ENCODE assay signal across 31 cellular contexts in genomic region chr3:38474928-38475605, GRCh38. TPM values are rescaled to one million over a fixed set of nuclear protein-coding genes. Genes with fewer than 3 reads are reported as not detected.
"Had no signal": no experiment of that assay in that cellular context is flagged by ENCODE, and none has a peak within 500 bp of the region (broad histone marks: within the 10 kb centered on the region; RNA-seq: fewer than 3 reads in every experiment).

No MANE protein-coding gene starts in this region.

- H3K4me3 ChIP-seq: adrenal gland, Peyer's patch, SJCRH30 had no signal

- H3K27ac Mint-ChIP-seq: activated CD4-positive, alpha-beta T cell treated with anti-CD3 and anti-CD28 coated beads, Interleukin-2, amount 10 ng/mL, durations not matched to agents 24 days and 14 days; activated naive CD4-positive, alpha-beta T cell treated with anti-CD3 and anti-CD28 coated beads for 36 hours; activated naive CD8-positive, alpha-beta T cell treated with anti-CD3 and anti-CD28 coated beads, Interleukin-2, amount 10 ng/mL, durations not matched to agents 7 days and 5 days; T-helper 2 cell treated with Interferon-gamma antibody and Interleukin-4, amounts not matched to agents 5 μg/mL and 100 μg/mL, for 36 hours had no signal

- H3K36me3 ChIP-seq: SJCRH30 had no signal

- ATAC-seq: activated T-helper 17 cell treated with anti-CD3 and anti-CD28 coated beads, Interleukin-2, amount 50 U/mL, for 72 hours; WTC11 had no signal

- H3K9ac ChIP-seq: SK-N-SH had no signal

- H3K36me3 Mint-ChIP-seq: activated naive CD8-positive, alpha-beta T cell treated with anti-CD3 and anti-CD28 coated beads, Interleukin-2, amount 10 ng/mL, durations not matched to agents 7 days and 5 days; IgD-negative memory B cell had no signal

- H3K27ac ChIP-seq: adrenal gland, Peyer's patch, RWPE1, SJCRH30 had no signal

- H3K9me3 ChIP-seq: Peyer's patch, SJCRH30 had no signal

- H3K4me3 Mint-ChIP-seq: activated CD4-positive, alpha-beta T cell treated with anti-CD3 and anti-CD28 coated beads, Interleukin-2, amount 10 ng/mL, durations not matched to agents 24 days and 14 days; activated naive CD4-positive, alpha-beta T cell treated with anti-CD3 and anti-CD28 coated beads for 36 hours; activated naive CD8-positive, alpha-beta T cell treated with anti-CD3 and anti-CD28 coated beads, Interleukin-2, amount 10 ng/mL, durations not matched to agents 7 days and 5 days; activated T-helper 17 cell treated with anti-CD3 and anti-CD28 coated beads, Interleukin-2, amount 50 U/mL, for 72 hours; IgD-negative memory B cell; T-helper 2 cell treated with Interferon-gamma antibody and Interleukin-4, amounts not matched to agents 5 μg/mL and 100 μg/mL, for 36 hours; WTC11 had no signal

- H3K27me3 ChIP-seq: adrenal gland, Peyer's patch, SJCRH30 had no signal

- H3K4me1 ChIP-seq: SJCRH30 had no signal

- H3K27me3 Mint-ChIP-seq: activated CD4-positive, alpha-beta T cell treated with anti-CD3 and anti-CD28 coated beads, Interleukin-2, amount 10 ng/mL, durations not matched to agents 24 days and 14 days; activated naive CD8-positive, alpha-beta T cell treated with anti-CD3 and anti-CD28 coated beads, Interleukin-2, amount 10 ng/mL, durations not matched to agents 7 days and 5 days; activated T-helper 17 cell treated with anti-CD3 and anti-CD28 coated beads, Interleukin-2, amount 50 U/mL, for 72 hours; IgD-negative memory B cell had no signal

- DNase-seq: activated CD4-positive, alpha-beta T cell treated with anti-CD3 and anti-CD28 coated beads for 1 hour; activated CD4-positive, alpha-beta T cell treated with anti-CD3 and anti-CD28 coated beads, Interleukin-2, amount 10 ng/mL, durations not matched to agents 24 days and 14 days; activated CD4-positive, alpha-beta T cell treated with anti-CD3 and anti-CD28 coated beads, Interleukin-2, amount 50 U/mL, for 48 hours; activated gamma-delta T cell; activated naive CD4-positive, alpha-beta T cell treated with anti-CD3 and anti-CD28 coated beads for 36 hours; activated naive CD8-positive, alpha-beta T cell treated with anti-CD3 and anti-CD28 coated beads, Interleukin-2, amount 10 ng/mL, durations not matched to agents 7 days and 5 days; activated T-cell treated with anti-CD3 and anti-CD28 coated beads for 4 hours; activated T-cell treated with anti-CD3 and anti-CD28 coated beads, Interleukin-2, amount 50 U/mL, for 48 hours; anterior cingulate cortex; caudate nucleus; KG1; MV-4-11; NCI-H1092 treated with DMSO at 0.1 percent for 48 hours; NCI-H1417 treated with DMSO at 0.1 percent for 48 hours; NCI-H1694; NCI-H2029; NCI-H2107; NCI-H2171 treated with DMSO at 0.1 percent for 48 hours; NCI-H226; NCI-H526; Peyer's patch; Right ventricle myocardium superior; SJCRH30; SK-N-SH; T-helper 1 cell had no signal

- H3K4me1 Mint-ChIP-seq: IgD-negative memory B cell had no signal

RNA-seq across cellular contexts. Expression of gene ACVR2B, which starts 21.4 kb away (rescaled TPM):
- polyA plus RNA-seq: IgD-negative memory B cell had no signal
